23 cellular contexts compared by ENCODE assay signal in genomic region chr15:30895461-30896210, GRCh38. TPM values are rescaled to one million over a fixed set of nuclear protein-coding genes. Genes with fewer than 3 reads are reported as not detected.
DNase-seq lines count a peak whose midpoint lies in the region; ATAC-seq and TF ChIP-seq lines count a peak whose summit lies in the region.
"Had no signal": no experiment of that assay in that cellular context is flagged by ENCODE, and none has a peak within 500 bp of the region (broad histone marks: within the 10 kb centered on the region; RNA-seq: fewer than 3 reads in every experiment).

No MANE protein-coding gene starts in this region.

- H3K27me3 ChIP-seq in A673 (replicated peaks; ENCODE audit: insufficient read depth, low read depth, low read length, poor library complexity) (no peaks in the 10 kb centered on the region), GM23338 (ENCODE audit: insufficient read depth) (no peaks in the 10 kb centered on the region), neuron (ENCODE audit: insufficient read depth, low read length) (no peaks in the 10 kb centered on the region)
- H3K27me3 ChIP-seq: BE2C, BLaER1 had no signal

- H3K9me3 Mint-ChIP-seq in GM23338, result no peaks in the 10 kb centered on the region; the same call in 2 of the 3 replicates
- H3K9me3 Mint-ChIP-seq: CD4-positive, alpha-beta memory T cell; CD8-positive, alpha-beta memory T cell had no signal

- H3F3A ChIP-seq in GM23338 (replicated peaks; ENCODE audit: low read depth), result no peaks in the 10 kb centered on the region

- no peaks in the 10 kb centered on the region for H3K9me3 ChIP-seq in A673 (ENCODE audit: low read depth, low read length, poor library complexity, severe bottlenecking)
- no peaks in the 10 kb centered on the region for H3K9me3 ChIP-seq in neuron (ENCODE audit: low read length)
- H3K9me3 ChIP-seq: A549, BE2C, BLaER1 had no signal

- no peak overlapping the region for H3K4me2 ChIP-seq in GM23338
- H3K4me2 ChIP-seq: A549, BLaER1 had no signal

- TF ChIP-seq CTCF in A673 (conservative IDR thresholded peaks at IDR 0.05; ENCODE audit: low read depth, low read length) (no peak), GM23338 (conservative IDR thresholded peaks at IDR 0.05; ENCODE audit: low read depth in 2 of 2) (no peak)

- ATAC-seq in GM23338, result peak; percentile 32
- no peak for ATAC-seq in GM18520 (IDR thresholded peaks at IDR 0.05; ENCODE audit: unreplicated experiment)

- DNase-seq in A673 (ENCODE audit: low spot score), result no peak
- DNase-seq in GM23338 (ENCODE audit: low spot score), result no peak
- DNase-seq in SIG-M5 (lab: John Stamatoyannopoulos, UW), result no peak
- DNase-seq in dermis blood vessel endothelial cell, result no peak
- DNase-seq: ACHN; BE2C; C1 segment of cervical spinal cord; CD4-positive, alpha-beta memory T cell; CD4-positive, CD25-positive, alpha-beta regulatory T cell; CD8-positive, alpha-beta memory T cell; COR-L47; DMS 273 treated with DMSO at 0.1 percent for 48 hours; DMS153; DMS79; DND-41; EL; GF-D8 had no signal

- H3K27ac Mint-ChIP-seq in GM23338, result no peak overlapping the region
- H3K27ac Mint-ChIP-seq: CD14-positive monocyte; CD4-positive, alpha-beta memory T cell; CD4-positive, CD25-positive, alpha-beta regulatory T cell had no signal

- POLR2A ChIA-PET in A673 (lab: Charles Lee; ENCODE audit: low non-redundant PET), result interaction anchor here (0.5 kb wide), 1 partner anchor 68 kb away, joined by 12 read pairs; no protein-coding TSS in a partner anchor

- H3K4me1 Mint-ChIP-seq in GM23338, result peaks cover 14% of the 10 kb centered on the region
- H3K4me1 Mint-ChIP-seq: CD4-positive, alpha-beta memory T cell; CD8-positive, alpha-beta memory T cell had no signal

- no peaks in the 10 kb centered on the region for H4K20me1 ChIP-seq in GM23338 (replicated peaks; ENCODE audit: insufficient read depth)
- H4K20me1 ChIP-seq: BLaER1 had no signal

- H2AFZ ChIP-seq in GM23338 (no peak overlapping the region), neuron (ENCODE audit: low read depth, low read length) (peak overlapping the region; percentile 21)

- intact Hi-C loops in A673 (cut with micrococcal nuclease; ENCODE audit: unreplicated experiment), result no loop called here

- no TSS peak for BruUV-seq in A673 (replicated peaks; lab: Mats Ljungman, UMichigan)

- CTCF ChIA-PET in A673 (lab: Charles Lee), result interaction anchor here (0.7 kb wide), 1 partner anchor 233 kb away, joined by 3 read pairs; no protein-coding TSS in a partner anchor

- no peaks in the 10 kb centered on the region for H3K36me3 Mint-ChIP-seq in GM23338 (ENCODE audit: low read depth)
- H3K36me3 Mint-ChIP-seq: CD4-positive, alpha-beta memory T cell; CD4-positive, CD25-positive, alpha-beta regulatory T cell had no signal

- no peaks in the 10 kb centered on the region for H3K9me2 ChIP-seq in GM23338 (ENCODE audit: insufficient read depth)

- peaks cover 1% of the 10 kb centered on the region for H3K27me3 Mint-ChIP-seq in GM23338 (ENCODE audit: insufficient read depth, low read depth, poor library complexity)
- H3K27me3 Mint-ChIP-seq: CD4-positive, CD25-positive, alpha-beta regulatory T cell had no signal

- H3K79me2 ChIP-seq in GM23338 (replicated peaks; ENCODE audit: insufficient read depth), result no peaks in the 10 kb centered on the region

- H3K36me3 ChIP-seq in A673 (ENCODE audit: insufficient read depth, low read length, poor library complexity, severe bottlenecking) (no peaks in the 10 kb centered on the region), GM23338 (ENCODE audit: insufficient read depth) (no peaks in the 10 kb centered on the region), neuron (ENCODE audit: insufficient read depth, low read length) (no peaks in the 10 kb centered on the region)
- H3K36me3 ChIP-seq: BE2C, BLaER1 had no signal

- no peak overlapping the region for H3K4me3 Mint-ChIP-seq in GM23338
- H3K4me3 Mint-ChIP-seq: CD14-positive monocyte; CD4-positive, alpha-beta memory T cell; CD4-positive, CD25-positive, alpha-beta regulatory T cell; CD8-positive, alpha-beta memory T cell had no signal

- peaks cover 19% of the 10 kb centered on the region for H3K4me1 ChIP-seq in A673 (ENCODE audit: insufficient read depth, low read length, poor library complexity, severe bottlenecking)
- peaks cover 13% of the 10 kb centered on the region for H3K4me1 ChIP-seq in GM23338 (ENCODE audit: insufficient read depth)
- peaks cover 8% of the 10 kb centered on the region for H3K4me1 ChIP-seq in neuron (ENCODE audit: insufficient read depth, low read length)
- H3K4me1 ChIP-seq: BE2C had no signal

- no peak overlapping the region for H3K4me3 ChIP-seq in A673 (ENCODE audit: low read depth, low read length, poor library complexity, severe bottlenecking)
- H3K4me3 ChIP-seq in GM23338, result no peak overlapping the region
- no peak overlapping the region for H3K4me3 ChIP-seq in neuron (ENCODE audit: low read length)
- H3K4me3 ChIP-seq: A549, BLaER1 had no signal

- H3K27ac ChIP-seq in A673 (ENCODE audit: low read depth, low read length, poor library complexity, severe bottlenecking) (peak overlapping the region; percentile 45), GM23338 (ENCODE audit: low read depth) (no peak overlapping the region)
- H3K27ac ChIP-seq: 22Rv1, A549, BLaER1 had no signal

TF ChIP-seq in GM23338, 12 proteins besides CTCF, POLR2A, EP300 and RAD21 (continues in another document):
- TF ChIP-seq ETS1 (IDR thresholded peaks at IDR 0.05), result no peak
- no peak for TF ChIP-seq POLR2AphosphoS5 (IDR thresholded peaks at IDR 0.05; ENCODE audit: low read depth)
- no peak for TF ChIP-seq STAT1 (IDR thresholded peaks at IDR 0.05; ENCODE audit: unreplicated experiment)
- TF ChIP-seq EZH2phosphoT487 (IDR thresholded peaks at IDR 0.05; ENCODE audit: unreplicated experiment), result no peak

RNA-seq across cellular contexts. Expression of gene FAN1, which starts 8.1 kb away (rescaled TPM):
- total RNA-seq in A673 (2021) (33.1 and 36.2 TPM in 2 replicates), dermis blood vessel endothelial cell (12.6 and 15.3 TPM in 2 replicates)
- 25.7 and 29.2 TPM in 2 replicates for total RNA-seq in GM23338 (2014; rRNA removed; shearing (Covaris generic))
- 9.1 and 9.7 TPM in 2 replicates for polyA plus RNA-seq in GM23338 (2016; fragmentation: Nextera tagmentation; extraction: Ambion mirVana)
